Comparison of ENCODE assay signal across 1 cellular context in the genomic region with DNA sequence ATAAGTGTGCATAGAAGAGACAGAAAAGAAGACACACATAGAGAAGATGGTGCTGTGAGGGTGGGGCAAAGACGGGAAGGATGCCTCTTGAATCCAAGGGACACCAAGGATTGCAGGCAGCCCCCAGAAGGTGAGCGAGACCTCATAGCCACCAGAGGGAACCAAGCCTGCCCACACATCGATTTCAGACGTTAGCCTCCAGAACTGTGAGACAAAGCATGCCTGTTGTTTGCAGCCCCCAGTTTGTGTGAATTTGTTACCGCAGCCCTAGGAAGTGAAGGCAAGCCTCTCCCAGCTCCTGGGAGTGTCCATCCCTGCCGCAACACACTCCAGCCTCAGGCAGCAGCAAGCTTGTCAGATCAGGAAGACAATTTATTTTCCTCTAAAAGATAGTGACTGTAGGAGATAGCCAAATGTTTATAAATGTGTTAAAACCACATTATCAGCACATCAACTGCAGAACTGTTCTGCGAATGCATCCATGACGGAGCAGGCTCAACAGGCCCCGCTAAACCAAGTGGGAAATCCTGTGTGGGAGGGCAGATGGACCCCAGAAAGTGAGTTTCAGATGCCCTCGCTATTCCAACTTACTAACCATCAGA.
TF ChIP-seq lines count a peak whose summit lies in the region.

No MANE protein-coding gene starts in this region.

TF ChIP-seq in GM23338, 12 proteins besides CTCF, POLR2A, EP300 and RAD21:
- TF ChIP-seq STAT1 (IDR thresholded peaks at IDR 0.05; ENCODE audit: unreplicated experiment) (no peak), EZH2 (IDR thresholded peaks at IDR 0.05; ENCODE audit: low read depth, unreplicated experiment) (no peak), REST (IDR thresholded peaks at IDR 0.05; ENCODE audit: unreplicated experiment) (no peak), EZH2phosphoT487 (IDR thresholded peaks at IDR 0.05; ENCODE audit: unreplicated experiment) (no peak), ZNF331 (CRISPR knock-in tag; IDR thresholded peaks at IDR 0.05; ENCODE audit: low read depth) (no peak), NANOG (IDR thresholded peaks at IDR 0.05; ENCODE audit: borderline replicate concordance) (no peak), CREB1 (CRISPR knock-in tag; IDR thresholded peaks at IDR 0.05; ENCODE audit: low read depth) (no peak), ETS1 (IDR thresholded peaks at IDR 0.05) (no peak), POLR2AphosphoS5 (IDR thresholded peaks at IDR 0.05; ENCODE audit: low read depth) (no peak), ZNF114 (CRISPR knock-in tag; IDR thresholded peaks at IDR 0.05) (no peak), JUNB (IDR thresholded peaks at IDR 0.05; ENCODE audit: unreplicated experiment) (no peak)
- TF ChIP-seq, protein P1, sequence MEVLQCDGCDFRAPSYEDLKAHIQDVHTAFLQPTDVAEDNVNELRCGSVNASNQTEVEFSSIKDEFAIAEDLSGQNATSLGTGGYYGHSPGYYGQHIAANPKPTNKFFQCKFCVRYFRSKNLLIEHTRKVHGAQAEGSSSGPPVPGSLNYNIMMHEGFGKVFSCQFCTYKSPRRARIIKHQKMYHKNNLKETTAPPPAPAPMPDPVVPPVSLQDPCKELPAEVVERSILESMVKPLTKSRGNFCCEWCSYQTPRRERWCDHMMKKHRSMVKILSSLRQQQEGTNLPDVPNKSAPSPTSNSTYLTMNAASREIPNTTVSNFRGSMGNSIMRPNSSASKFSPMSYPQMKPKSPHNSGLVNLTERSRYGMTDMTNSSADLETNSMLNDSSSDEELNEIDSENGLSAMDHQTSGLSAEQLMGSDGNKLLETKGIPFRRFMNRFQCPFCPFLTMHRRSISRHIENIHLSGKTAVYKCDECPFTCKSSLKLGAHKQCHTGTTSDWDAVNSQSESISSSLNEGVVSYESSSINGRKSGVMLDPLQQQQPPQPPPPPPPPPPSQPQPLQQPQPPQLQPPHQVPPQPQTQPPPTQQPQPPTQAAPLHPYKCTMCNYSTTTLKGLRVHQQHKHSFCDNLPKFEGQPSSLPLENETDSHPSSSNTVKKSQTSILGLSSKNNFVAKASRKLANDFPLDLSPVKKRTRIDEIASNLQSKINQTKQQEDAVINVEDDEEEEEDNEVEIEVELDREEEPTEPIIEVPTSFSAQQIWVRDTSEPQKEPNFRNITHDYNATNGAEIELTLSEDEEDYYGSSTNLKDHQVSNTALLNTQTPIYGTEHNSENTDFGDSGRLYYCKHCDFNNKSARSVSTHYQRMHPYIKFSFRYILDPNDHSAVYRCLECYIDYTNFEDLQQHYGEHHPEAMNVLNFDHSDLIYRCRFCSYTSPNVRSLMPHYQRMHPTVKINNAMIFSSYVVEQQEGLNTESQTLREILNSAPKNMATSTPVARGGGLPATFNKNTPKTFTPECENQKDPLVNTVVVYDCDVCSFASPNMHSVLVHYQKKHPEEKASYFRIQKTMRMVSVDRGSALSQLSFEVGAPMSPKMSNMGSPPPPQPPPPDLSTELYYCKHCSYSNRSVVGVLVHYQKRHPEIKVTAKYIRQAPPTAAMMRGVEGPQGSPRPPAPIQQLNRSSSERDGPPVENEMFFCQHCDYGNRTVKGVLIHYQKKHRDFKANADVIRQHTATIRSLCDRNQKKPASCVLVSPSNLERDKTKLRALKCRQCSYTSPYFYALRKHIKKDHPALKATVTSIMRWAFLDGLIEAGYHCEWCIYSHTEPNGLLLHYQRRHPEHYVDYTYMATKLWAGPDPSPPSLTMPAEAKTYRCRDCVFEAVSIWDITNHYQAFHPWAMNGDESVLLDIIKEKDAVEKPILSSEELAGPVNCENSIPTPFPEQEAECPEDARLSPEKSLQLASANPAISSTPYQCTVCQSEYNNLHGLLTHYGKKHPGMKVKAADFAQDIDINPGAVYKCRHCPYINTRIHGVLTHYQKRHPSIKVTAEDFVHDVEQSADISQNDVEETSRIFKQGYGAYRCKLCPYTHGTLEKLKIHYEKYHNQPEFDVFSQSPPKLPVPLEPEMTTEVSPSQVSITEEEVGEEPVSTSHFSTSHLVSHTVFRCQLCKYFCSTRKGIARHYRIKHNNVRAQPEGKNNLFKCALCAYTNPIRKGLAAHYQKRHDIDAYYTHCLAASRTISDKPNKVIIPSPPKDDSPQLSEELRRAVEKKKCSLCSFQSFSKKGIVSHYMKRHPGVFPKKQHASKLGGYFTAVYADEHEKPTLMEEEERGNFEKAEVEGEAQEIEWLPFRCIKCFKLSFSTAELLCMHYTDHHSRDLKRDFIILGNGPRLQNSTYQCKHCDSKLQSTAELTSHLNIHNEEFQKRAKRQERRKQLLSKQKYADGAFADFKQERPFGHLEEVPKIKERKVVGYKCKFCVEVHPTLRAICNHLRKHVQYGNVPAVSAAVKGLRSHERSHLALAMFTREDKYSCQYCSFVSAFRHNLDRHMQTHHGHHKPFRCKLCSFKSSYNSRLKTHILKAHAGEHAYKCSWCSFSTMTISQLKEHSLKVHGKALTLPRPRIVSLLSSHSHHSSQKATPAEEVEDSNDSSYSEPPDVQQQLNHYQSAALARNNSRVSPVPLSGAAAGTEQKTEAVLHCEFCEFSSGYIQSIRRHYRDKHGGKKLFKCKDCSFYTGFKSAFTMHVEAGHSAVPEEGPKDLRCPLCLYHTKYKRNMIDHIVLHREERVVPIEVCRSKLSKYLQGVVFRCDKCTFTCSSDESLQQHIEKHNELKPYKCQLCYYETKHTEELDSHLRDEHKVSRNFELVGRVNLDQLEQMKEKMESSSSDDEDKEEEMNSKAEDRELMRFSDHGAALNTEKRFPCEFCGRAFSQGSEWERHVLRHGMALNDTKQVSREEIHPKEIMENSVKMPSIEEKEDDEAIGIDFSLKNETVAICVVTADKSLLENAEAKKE (CRISPR knock-in tag; IDR thresholded peaks at IDR 0.05): no peak
